In genomic region chr2:9630001-9630749, GRCh38 we compare ENCODE assay signal across 8 cellular contexts. TPM values are rescaled to one million over a fixed set of nuclear protein-coding genes. Genes with fewer than 3 reads are reported as not detected.
DNase-seq lines count a peak whose midpoint lies in the region; ATAC-seq, FAIRE-seq and TF ChIP-seq lines count a peak whose summit lies in the region.

No MANE protein-coding gene starts in this region.

- no peak for TF ChIP-seq CTCF in GM12864 (IDR thresholded peaks at IDR 0.05; ENCODE audit: low read depth, low read length, missing control alignments)
- TF ChIP-seq CTCF in left ventricle myocardium inferior (IDR thresholded peaks at IDR 0.05; ENCODE audit: borderline replicate concordance): no peak
- no peak for TF ChIP-seq CTCF in psoas muscle (IDR thresholded peaks at IDR 0.05)

- ATAC-seq in HG02571 (IDR thresholded peaks at IDR 0.05; ENCODE audit: unreplicated experiment) (peak; percentile 48), psoas muscle (peak; percentile 49 to 64 (median 56))

- DNase-seq in GM12864 (ENCODE audit: low read depth) (no peak), NCI-H1048 (lab: John Stamatoyannopoulos, UW) (peak; percentile 57), T follicular helper cell (ENCODE audit: low read depth) (peak; percentile 61), left ventricle myocardium inferior (peak; percentile 82), psoas muscle (peak; percentile 83 to 89), urothelium cell line (ENCODE audit: low spot score) (peak; percentile 79)

- 0 to 1% (median 0%) methylated on average over 46 to 64 of the region's 75 CpGs for WGBS in adipose tissue, 3 donors
- 1% methylated on average over 48 to 73 of the region's 75 CpGs for WGBS in psoas muscle, 3 donors

- FAIRE-seq in urothelium cell line (lab: Jason Lieb, UNC): no peak

- H3K27ac ChIP-seq in adipose tissue (ENCODE audit: low read depth, low read length) (peak overlapping the region; percentile 84), left ventricle myocardium inferior (replicated peaks) (peak overlapping the region; percentile 98), psoas muscle (peak overlapping the region; percentile 96)

- peaks cover 18% of the 10 kb centered on the region for H3K36me3 ChIP-seq in left ventricle myocardium inferior
- H3K36me3 ChIP-seq in psoas muscle (ENCODE audit: insufficient read depth in 1 of 2, low read depth in 1 of 2): peaks cover 0 to 22% of the 10 kb centered on the region in 2 donors

- H3K9me3 ChIP-seq in left ventricle myocardium inferior (replicated peaks): no peaks in the 10 kb centered on the region
- H3K9me3 ChIP-seq in psoas muscle: no peaks in the 10 kb centered on the region

- peaks cover 72% of the 10 kb centered on the region for H3K4me1 ChIP-seq in left ventricle myocardium inferior
- H3K4me1 ChIP-seq in psoas muscle: peaks cover 50% of the 10 kb centered on the region

- H3K27me3 ChIP-seq in left ventricle myocardium inferior (ENCODE audit: low read depth) (no peaks in the 10 kb centered on the region), psoas muscle (ENCODE audit: insufficient read depth in 3 of 3, low read length in 2 of 3) (no peaks in the 10 kb centered on the region)

- H3K4me3 ChIP-seq in GM12864 (ENCODE audit: low read depth, low read length) (peak overlapping the region; percentile 97), left ventricle myocardium inferior (peak overlapping the region; percentile 94), psoas muscle (peak overlapping the region; percentile 98)

- intact Hi-C loops in left ventricle myocardium inferior (cut with micrococcal nuclease) (no loop called here), psoas muscle (cut with DNase I) (loop anchor here (2.0 to 5.0 kb wide), 4 partner anchors 21 to 127 kb away; no protein-coding TSS in a partner anchor)

RNA-seq across cellular contexts. Expression of gene YWHAQ, which starts 0.6 kb away (rescaled TPM):
- 100 to 1,000 TPM; 134 to 234 (median 139) TPM for polyA plus RNA-seq in adipose tissue
- 178 TPM for total RNA-seq in left ventricle myocardium inferior
- total RNA-seq in psoas muscle: 10 to 100 TPM; 53.5 to 65.9 (median 59.1) TPM
- 10 to 100 TPM; 41.5 to 74.7 (median 57.3) TPM for polyA plus RNA-seq in psoas muscle
